In genomic region chr7:132430863-132431822, GRCh38 we compare ENCODE assay signal across 9 cellular contexts.
DNase-seq lines count a peak whose midpoint lies in the region; ATAC-seq and TF ChIP-seq lines count a peak whose summit lies in the region.
"Had no signal": no experiment of that assay in that cellular context is flagged by ENCODE, and none has a peak within 500 bp of the region (broad histone marks: within the 10 kb centered on the region; RNA-seq: fewer than 3 reads in every experiment).

No MANE protein-coding gene starts in this region.

- no peak overlapping the region for H2BK120ac ChIP-seq in IMR-90 (ENCODE audit: low read depth, low read length)

- no peak overlapping the region for H3K56ac ChIP-seq in IMR-90 (ENCODE audit: extremely low read depth, insufficient read depth, low read length)

- H3K36me3 ChIP-seq in IMR-90 (ENCODE audit: control insufficient read depth, insufficient read depth, low read length), result no peaks in the 10 kb centered on the region
- no peaks in the 10 kb centered on the region for H3K36me3 ChIP-seq in Karpas-422 (ENCODE audit: insufficient read depth, low read length)

- H3K9me3 ChIP-seq in IMR-90 (ENCODE audit: control insufficient read depth, insufficient read depth, low read length), result no peaks in the 10 kb centered on the region
- H3K9me3 ChIP-seq in Karpas-422 (ENCODE audit: low read length), result no peaks in the 10 kb centered on the region

- no peak for TF ChIP-seq POLR2A in IMR-90 (IDR thresholded peaks at IDR 0.05; ENCODE audit: low read depth, low read length)

- H3K4me1 ChIP-seq in IMR-90 (ENCODE audit: control insufficient read depth, insufficient read depth, low read length), result no peaks in the 10 kb centered on the region
- H3K4me1 ChIP-seq in Karpas-422 (ENCODE audit: low read length), result no peaks in the 10 kb centered on the region

- no peak overlapping the region for H2BK5ac ChIP-seq in IMR-90 (ENCODE audit: low read depth, low read length, poor library complexity, severe bottlenecking)

- WGBS in IMR-90 (ENCODE audit: extremely low coverage in 2 of 2, insufficient read length in 1 of 2), 2 experiments, result 78% methylated on average over 3 of the region's 13 CpGs; no CpG with 5 or more reads in 1 of the 2 experiments

- no peak overlapping the region for H3K23ac ChIP-seq in IMR-90 (ENCODE audit: low read depth, low read length)

- H3K9ac ChIP-seq in IMR-90 (ENCODE audit: low read depth, low read length) (no peak overlapping the region), Karpas-422 (ENCODE audit: low read length) (no peak overlapping the region)

- BruUV-seq in IMR-90 (replicated peaks; lab: Mats Ljungman, UMichigan), result no TSS peak

- H3K4me2 ChIP-seq in IMR-90 (ENCODE audit: low read depth, low read length), result no peak overlapping the region
- H3K4me2 ChIP-seq in Karpas-422 (ENCODE audit: low read depth, low read length, poor library complexity, severe bottlenecking), result no peak overlapping the region

- no peaks in the 10 kb centered on the region for H3K27me3 ChIP-seq in IMR-90 (ENCODE audit: control insufficient read depth, insufficient read depth, low read length)
- H3K27me3 ChIP-seq in Karpas-422 (ENCODE audit: low read length), result no peaks in the 10 kb centered on the region

- dilution Hi-C loops in IMR-90 (cut with HindIII; ENCODE audit: low sequenced_read_pairs, unreplicated experiment), result no loop called here

- no peak overlapping the region for H3K4ac ChIP-seq in IMR-90 (ENCODE audit: low read depth, low read length)

- CTCF ChIA-PET in IMR-90 (lab: Yijun Ruan, JAX), result no interaction called here

- H3K4me3 ChIP-seq in IMR-90 (ENCODE audit: insufficient read depth, low read depth, low read length) (no peak overlapping the region), fibroblast of the aortic adventitia (ENCODE audit: low read depth, low read length) (no peak overlapping the region), Karpas-422 (ENCODE audit: low read length) (no peak overlapping the region)

- no peak overlapping the region for H4K5ac ChIP-seq in IMR-90 (ENCODE audit: low read depth, low read length)

- H3K79me1 ChIP-seq in IMR-90 (ENCODE audit: low read depth in 1 of 2, low read length in 2 of 2), result no peaks in the 10 kb centered on the region

- no peak overlapping the region for H3K18ac ChIP-seq in IMR-90 (ENCODE audit: low read depth, low read length)

- H4K8ac ChIP-seq in IMR-90 (ENCODE audit: low read depth in 2 of 2, low read length in 2 of 2), result no peak overlapping the region

- no peak overlapping the region for H2BK15ac ChIP-seq in IMR-90 (ENCODE audit: low read depth, low read length)

- no peak overlapping the region for H2AFZ ChIP-seq in IMR-90 (replicated peaks; ENCODE audit: low read length, poor library complexity)
- no peak overlapping the region for H2AFZ ChIP-seq in Karpas-422 (ENCODE audit: low read length)

- POLR2A ChIA-PET in IMR-90 (lab: Charles Lee; ENCODE audit: unreplicated experiment), result no interaction called here

- H2AK9ac ChIP-seq in IMR-90 (replicated peaks; ENCODE audit: low read depth, low read length, poor library complexity), result no peak overlapping the region

- TF ChIP-seq CTCF in IMR-90 (conservative IDR thresholded peaks at IDR 0.05; ENCODE audit: low read depth, low read length) (no peak), fibroblast of the aortic adventitia (IDR thresholded peaks at IDR 0.05; ENCODE audit: insufficient read depth, low read length) (no peak)

- no peaks in the 10 kb centered on the region for H3K79me2 ChIP-seq in Karpas-422 (ENCODE audit: low read length)

- no peak for ATAC-seq in IMR-90 (ENCODE audit: low read depth)
- no peak for ATAC-seq in GM18519 (IDR thresholded peaks at IDR 0.05; ENCODE audit: low FRiP score, unreplicated experiment)
- ATAC-seq: Panc1 had no signal

- no peak for TF ChIP-seq RAD21 in IMR-90 (IDR thresholded peaks at IDR 0.05; ENCODE audit: low read length)

- H4K20me1 ChIP-seq in IMR-90 (ENCODE audit: insufficient read depth, low read length) (no peaks in the 10 kb centered on the region), Karpas-422 (ENCODE audit: insufficient read depth, low read depth, low read length) (no peaks in the 10 kb centered on the region)

- no peak overlapping the region for H4K91ac ChIP-seq in IMR-90 (ENCODE audit: insufficient read depth, low read depth, low read length)

- no peak overlapping the region for H3K14ac ChIP-seq in IMR-90 (replicated peaks; ENCODE audit: low read depth, low read length)

- intact Hi-C loops in IMR-90 (cut with micrococcal nuclease), result no loop called here

- no peak overlapping the region for H3K27ac ChIP-seq in IMR-90 (ENCODE audit: insufficient read depth, low read length)
- H3K27ac ChIP-seq in Karpas-422 (ENCODE audit: low read length), result no peak overlapping the region

- in situ Hi-C loops in IMR-90 (cut with MboI; ENCODE audit: low sequenced_read_pairs), result no loop called here

- no peaks in the 10 kb centered on the region for H3K9me1 ChIP-seq in IMR-90 (ENCODE audit: insufficient read depth, low read length)

- H2AK5ac ChIP-seq in IMR-90 (ENCODE audit: low read depth, low read length), result no peak overlapping the region

- DNase-seq in IMR-90 (peak; percentile 72), fibroblast of the aortic adventitia (ENCODE audit: low read depth) (peak; percentile 96), Karpas-422 (no peak), NCI-H2107 treated with DMSO at 0.1 percent for 48 hours (lab: John Stamatoyannopoulos, UW; ENCODE audit: unreplicated experiment) (no peak), NCI-H2227 (lab: John Stamatoyannopoulos, UW; ENCODE audit: unreplicated experiment) (no peak)
- peak; percentile 12 to 30 for DNase-seq in activated CD4-positive, alpha-beta T cell treated with anti-CD3 and anti-CD28 coated beads, Interleukin-2, amount 50 U/mL, for 4 hours
- peak; percentile 18 to 22 for DNase-seq in stimulated activated CD8-positive, alpha-beta memory T cell treated with anti-CD3 and anti-CD28 coated beads, Interleukin-7, amount 100 ng/mL, for 1 hour (ENCODE audit: low read depth in 2 of 2)

- no peak overlapping the region for H2BK20ac ChIP-seq in IMR-90 (ENCODE audit: low read depth, low read length)

- H3K9me2 ChIP-seq in Karpas-422 (replicated peaks; ENCODE audit: insufficient read depth, low read length), result no peaks in the 10 kb centered on the region

TF ChIP-seq in IMR-90, 13 proteins besides CTCF, POLR2A, EP300 and RAD21:
- TF ChIP-seq ELK1 (IDR thresholded peaks at IDR 0.05; ENCODE audit: borderline replicate concordance, low read depth, low read length), result no peak
- no peak for TF ChIP-seq MXI1 (IDR thresholded peaks at IDR 0.05; ENCODE audit: borderline replicate concordance, low read depth, low read length)
- TF ChIP-seq NFE2L2 (IDR thresholded peaks at IDR 0.05; ENCODE audit: low read depth, low read length), result no peak
- TF ChIP-seq SMC3 (IDR thresholded peaks at IDR 0.05; ENCODE audit: low read depth, low read length), result no peak
- TF ChIP-seq RFX5 (IDR thresholded peaks at IDR 0.05; ENCODE audit: low read depth, low read length), result no peak
- TF ChIP-seq MAZ (IDR thresholded peaks at IDR 0.05; ENCODE audit: borderline replicate concordance, low read depth, low read length), result no peak
- no peak for TF ChIP-seq MAFK (IDR thresholded peaks at IDR 0.05; ENCODE audit: low read depth, low read length)
- no peak for TF ChIP-seq CEBPB (IDR thresholded peaks at IDR 0.05; ENCODE audit: low read depth, low read length)
- TF ChIP-seq RCOR1 (IDR thresholded peaks at IDR 0.05; ENCODE audit: insufficient replicate concordance, low read length), result no peak
- no peak for TF ChIP-seq FOS (IDR thresholded peaks at IDR 0.05; ENCODE audit: low read depth, low read length)
- TF ChIP-seq USF2 (IDR thresholded peaks at IDR 0.05; ENCODE audit: low read depth, low read length), result no peak

Comparison
In these comparisons a context has a peak if more than half of its experiments do, and no peak if none do; other contexts are left out.
1. DNase-seq: peak in IMR-90 (single experiment), activated CD4-positive, alpha-beta T cell treated with anti-CD3 and anti-CD28 coated beads, Interleukin-2, amount 50 U/mL, for 4 hours (2 of 2), fibroblast of the aortic adventitia (single experiment) and stimulated activated CD8-positive, alpha-beta memory T cell treated with anti-CD3 and anti-CD28 coated beads, Interleukin-7, amount 100 ng/mL, for 1 hour (2 of 2); none in Karpas-422 (single experiment), NCI-H2107 treated with DMSO at 0.1 percent for 48 hours (single experiment) and NCI-H2227 (single experiment).